17 cellular contexts compared by ENCODE assay signal in the genomic region with DNA sequence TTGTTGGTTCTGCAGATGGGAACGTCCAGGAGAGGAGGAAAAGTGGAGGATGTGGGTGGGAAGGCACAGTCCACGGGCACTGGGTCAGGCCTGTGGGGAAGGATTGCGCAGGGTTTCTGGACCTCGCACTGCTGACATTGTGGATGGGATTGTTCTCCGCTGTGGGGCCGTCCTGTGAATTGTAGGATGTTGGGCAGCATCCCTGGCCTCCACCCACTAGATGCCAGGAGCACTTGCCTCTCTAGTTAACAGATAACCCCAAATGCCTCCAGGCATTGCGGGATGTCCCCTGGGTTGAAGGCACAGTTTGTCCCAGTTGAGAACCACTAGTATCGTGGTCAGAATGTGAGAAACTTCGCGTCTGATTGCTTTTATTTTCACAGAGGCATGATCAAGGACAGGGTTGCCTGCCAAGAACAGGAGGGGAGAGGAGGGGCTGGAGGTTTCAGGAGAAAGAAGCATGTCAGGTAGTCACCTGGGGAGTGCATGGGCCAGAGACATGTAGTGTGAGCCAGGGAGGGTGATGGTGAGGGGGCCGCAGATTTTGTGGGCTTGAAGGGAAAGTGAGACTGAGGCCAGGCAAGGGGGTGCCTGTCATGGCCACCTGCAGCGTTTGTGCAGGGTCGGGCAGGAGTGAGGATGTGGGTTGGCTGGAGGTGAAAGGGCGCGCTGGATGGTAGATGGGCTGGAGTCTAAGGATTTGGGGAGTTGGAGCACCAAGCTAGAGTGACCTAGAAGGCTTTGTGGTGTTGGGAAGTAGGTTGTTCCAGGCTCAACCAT. TPM values are rescaled to one million over a fixed set of nuclear protein-coding genes. Genes with fewer than 3 reads are reported as not detected.
DNase-seq lines count a peak whose midpoint lies in the region; ATAC-seq and TF ChIP-seq lines count a peak whose summit lies in the region.
"Had no signal": no experiment of that assay in that cellular context is flagged by ENCODE, and none has a peak within 500 bp of the region (broad histone marks: within the 10 kb centered on the region; RNA-seq: fewer than 3 reads in every experiment).

No MANE protein-coding gene starts in this region.

- peak overlapping the region; percentile 68 for H2AK5ac ChIP-seq in neuronal stem cell (ENCODE audit: low read depth, low read length)

- no peak overlapping the region for H3K4me3 ChIP-seq in neuronal stem cell (ENCODE audit: low read length in 2 of 2)
- H3K4me3 ChIP-seq: coronary artery had no signal

- H2BK15ac ChIP-seq in neuronal stem cell (ENCODE audit: low read length), result no peak overlapping the region

- no peak overlapping the region for H4K8ac ChIP-seq in neuronal stem cell (ENCODE audit: low read depth, low read length)

- H3K36me3 ChIP-seq in neuronal stem cell (replicated peaks in 1 of 2; ENCODE audit: control insufficient read depth in 2 of 2, insufficient read depth in 2 of 2, low read length in 2 of 2), result peaks cover 4 to 14% of the 10 kb centered on the region in 2 donors

- peaks cover 10 to 22% of the 10 kb centered on the region in 2 donors for H3K4me1 ChIP-seq in neuronal stem cell (ENCODE audit: control insufficient read depth in 2 of 2, insufficient read depth in 1 of 2, low read depth in 1 of 2, low read length in 2 of 2)
- peaks cover 7% of the 10 kb centered on the region for H3K4me1 ChIP-seq in foreskin keratinocyte

- no peak overlapping the region for H2AFZ ChIP-seq in neuronal stem cell (ENCODE audit: low read length)
- H2AFZ ChIP-seq: parathyroid adenoma had no signal

- H3K4me2 ChIP-seq in neuronal stem cell (ENCODE audit: insufficient read depth, low read length, poor library complexity, severe bottlenecking), result no peak overlapping the region

- WGBS in neuronal stem cell (ENCODE audit: extremely low coverage in 2 of 2, insufficient read length in 2 of 2, insufficient replicate concordance in 1 of 2), 2 donors, result no CpG with 5 or more reads among the region's 15 CpGs

- H2BK5ac ChIP-seq in neuronal stem cell (ENCODE audit: low read length), result no peak overlapping the region

- H3K23ac ChIP-seq in neuronal stem cell (ENCODE audit: low read depth, low read length, poor library complexity), result no peak overlapping the region

- no peaks in the 10 kb centered on the region for H3K9me3 Mint-ChIP-seq in activated T-cell treated with anti-CD3 and anti-CD28 coated beads, Interleukin-2, amount 50 U/mL, for 24 hours
- H3K9me3 Mint-ChIP-seq in HFFc6 (no peaks in the 10 kb centered on the region), brain (peaks cover 0 to 8% (median 0%) of the 10 kb centered on the region in 5 experiments)
- H3K9me3 Mint-ChIP-seq: stimulated activated naive B cell treated with anti-CD40 and anti-IgM and Interleukin-4, amounts not matched to agents 10 μg/mL and 1 μg/mL and 100 μg/mL, for 72 hours had no signal

- H3K27ac Mint-ChIP-seq in activated T-cell treated with anti-CD3 and anti-CD28 coated beads, Interleukin-2, amount 50 U/mL, for 24 hours, result peak overlapping the region; percentile 16
- peak overlapping the region; percentile 19; the same call in 1 of the 2 replicates for H3K27ac Mint-ChIP-seq in HFFc6
- peak overlapping the region; percentile 41 to 93 (median 52) for H3K27ac Mint-ChIP-seq in brain
- H3K27ac Mint-ChIP-seq: stimulated activated naive B cell treated with anti-CD40 and anti-IgM and Interleukin-4, amounts not matched to agents 10 μg/mL and 1 μg/mL and 100 μg/mL, for 72 hours had no signal

- no peak overlapping the region for H3K14ac ChIP-seq in neuronal stem cell (ENCODE audit: low read length)

- peaks cover 14% of the 10 kb centered on the region for H3K79me1 ChIP-seq in neuronal stem cell (ENCODE audit: low read depth, low read length)

- H3K18ac ChIP-seq in neuronal stem cell (ENCODE audit: low read length), result peak overlapping the region; percentile 28

- no peaks in the 10 kb centered on the region for H3K9me3 ChIP-seq in neuronal stem cell (replicated peaks in 1 of 2; ENCODE audit: control insufficient read depth in 2 of 2, insufficient read depth in 1 of 2, low read depth in 1 of 2, low read length in 2 of 2)

- ATAC-seq in GM21786 (IDR thresholded peaks at IDR 0.05; ENCODE audit: unreplicated experiment) (no peak), foreskin keratinocyte (no peak)
- ATAC-seq: stimulated activated naive B cell treated with anti-CD40 and anti-IgM and Interleukin-4, amounts not matched to agents 10 μg/mL and 1 μg/mL and 100 μg/mL, for 72 hours had no signal

- H3K27me3 Mint-ChIP-seq in activated T-cell treated with anti-CD3 and anti-CD28 coated beads, Interleukin-2, amount 50 U/mL, for 24 hours, result no peaks in the 10 kb centered on the region
- H3K27me3 Mint-ChIP-seq in HFFc6 (ENCODE audit: insufficient read depth), result peaks cover 4% of the 10 kb centered on the region
- peaks cover 6% of the 10 kb centered on the region for H3K27me3 Mint-ChIP-seq in brain
- H3K27me3 Mint-ChIP-seq: stimulated activated naive B cell treated with anti-CD40 and anti-IgM and Interleukin-4, amounts not matched to agents 10 μg/mL and 1 μg/mL and 100 μg/mL, for 72 hours had no signal

- H3K4me1 Mint-ChIP-seq in activated T-cell treated with anti-CD3 and anti-CD28 coated beads, Interleukin-2, amount 50 U/mL, for 24 hours (ENCODE audit: low read depth), result peaks cover 39% of the 10 kb centered on the region
- H3K4me1 Mint-ChIP-seq in HFFc6 (ENCODE audit: low read depth) (peaks cover 40% of the 10 kb centered on the region), brain (peaks cover 47% of the 10 kb centered on the region)

- no peak overlapping the region for H3K4ac ChIP-seq in neuronal stem cell (ENCODE audit: low read length)

- H3K27me3 ChIP-seq in neuronal stem cell (ENCODE audit: control insufficient read depth in 3 of 3, insufficient read depth in 3 of 3, low read depth in 1 of 3, low read length in 3 of 3) (no peaks in the 10 kb centered on the region), foreskin keratinocyte (no peaks in the 10 kb centered on the region)

- no peak overlapping the region for H2BK12ac ChIP-seq in neuronal stem cell (ENCODE audit: low read length)

- no peak overlapping the region for H3K9ac ChIP-seq in neuronal stem cell (ENCODE audit: low read depth, low read length, poor library complexity)
- H3K9ac ChIP-seq: parathyroid adenoma had no signal

- H3K4me3 Mint-ChIP-seq in activated T-cell treated with anti-CD3 and anti-CD28 coated beads, Interleukin-2, amount 50 U/mL, for 24 hours, result no peak overlapping the region
- H3K4me3 Mint-ChIP-seq in HFFc6 (no peak overlapping the region), brain (peak overlapping the region in 4 of 5 experiments; percentile 11 to 92 (median 50))
- H3K4me3 Mint-ChIP-seq: stimulated activated naive B cell treated with anti-CD40 and anti-IgM and Interleukin-4, amounts not matched to agents 10 μg/mL and 1 μg/mL and 100 μg/mL, for 72 hours had no signal

- peaks cover 22% of the 10 kb centered on the region for H3K36me3 Mint-ChIP-seq in activated T-cell treated with anti-CD3 and anti-CD28 coated beads, Interleukin-2, amount 50 U/mL, for 24 hours (ENCODE audit: low read depth)
- H3K36me3 Mint-ChIP-seq in HFFc6 (ENCODE audit: low read depth) (peaks cover 4% of the 10 kb centered on the region), brain (no peaks in the 10 kb centered on the region)

- H3K27ac ChIP-seq in neuronal stem cell (replicated peaks; ENCODE audit: low read length) (no peak overlapping the region), foreskin keratinocyte (no peak overlapping the region)
- H3K27ac ChIP-seq: coronary artery, parathyroid adenoma had no signal

- H4K91ac ChIP-seq in neuronal stem cell (ENCODE audit: low read depth, low read length, poor library complexity), result no peak overlapping the region

- H2BK120ac ChIP-seq in neuronal stem cell (ENCODE audit: low read depth, low read length), result no peak overlapping the region

- TF ChIP-seq CTCF in HFFc6 (IDR thresholded peaks at IDR 0.05), result no peak
- no peak for TF ChIP-seq CTCF in brain (conservative IDR thresholded peaks at IDR 0.05)
- no peak for TF ChIP-seq CTCF in foreskin keratinocyte (conservative IDR thresholded peaks at IDR 0.05)

- no peak for DNase-seq in activated T-cell treated with anti-CD3 and anti-CD28 coated beads, Interleukin-2, amount 50 U/mL, for 24 hours
- DNase-seq in activated T-cell treated with anti-CD3 and anti-CD28 coated beads for 4 hours (no peak), HFFc6 (no peak), neuronal stem cell (ENCODE audit: low spot score) (no peak), NCI-H82 treated with DMSO at 0.1 percent for 48 hours (lab: John Stamatoyannopoulos, UW; ENCODE audit: unreplicated experiment) (no peak), foreskin keratinocyte (no peak)
- DNase-seq: activated T-cell treated with anti-CD3 and anti-CD28 coated beads, Interleukin-2, amount 50 U/mL, for 1 hour; Kasumi-1; NCI-H1417; NK-92 treated with Interleukin-12 subunit alpha and Interleukin-12 subunit beta, amount 100 ng/mL, for 24 hours; stimulated activated naive B cell treated with anti-CD40 and anti-IgM and Interleukin-4, amounts not matched to agents 10 μg/mL and 1 μg/mL and 100 μg/mL, for 72 hours; T-helper 9 cell had no signal

RNA-seq across cellular contexts. Expression of a gene that starts 3.2 kb away (rescaled TPM):
- 10 to 100 TPM in 2 of 6 experiments, 1 to 10 TPM in 4; 8.6 to 11.3 (median 9.5) TPM for total RNA-seq in HFFc6 (2021; fragmentation: NEBNext Ultra II Directional; extraction: Animal tissue kit (Norgen Biotek cat#: 25700))
- polyA plus RNA-seq in brain (ENCODE audit: insufficient read depth, low read depth, low replicate concordance), result 6.5 TPM
- 8.4 TPM for polyA plus RNA-seq in neuronal stem cell (2013, experiment 1 of 2)
- 8.7 TPM for polyA plus RNA-seq in neuronal stem cell (2013, experiment 2 of 2)
- 3.9 and 4.4 TPM in 2 replicates for total RNA-seq in foreskin keratinocyte
- 3.5 and 4.8 TPM in 2 replicates for polyA plus RNA-seq in foreskin keratinocyte

RNA-seq across cellular contexts. Expression of a gene that starts 5.3 kb away (rescaled TPM):
- 10 to 100 TPM; 53.3 to 72.0 (median 61.3) TPM for total RNA-seq in HFFc6 (2021; fragmentation: NEBNext Ultra II Directional; extraction: Animal tissue kit (Norgen Biotek cat#: 25700))
- polyA plus RNA-seq in brain (ENCODE audit: insufficient read depth, low read depth, low replicate concordance), result 95.6 TPM
- 117 TPM for polyA plus RNA-seq in neuronal stem cell (2013, experiment 1 of 2)
- 115 TPM for polyA plus RNA-seq in neuronal stem cell (2013, experiment 2 of 2)
- total RNA-seq in foreskin keratinocyte, result 20.7 and 22.4 TPM in 2 replicates
- 31.1 and 33.2 TPM in 2 replicates for polyA plus RNA-seq in foreskin keratinocyte

RNA-seq across cellular contexts. Expression of a gene that starts 8.6 kb away (rescaled TPM):
- 10 to 100 TPM; 47.7 to 59.9 (median 51.9) TPM for total RNA-seq in HFFc6 (2021; fragmentation: NEBNext Ultra II Directional; extraction: Animal tissue kit (Norgen Biotek cat#: 25700))
- polyA plus RNA-seq in brain (ENCODE audit: insufficient read depth, low read depth, low replicate concordance) (2.6 TPM), foreskin keratinocyte (0.01 TPM in 1 of 2 replicates, not detected in the other)
- 0.89 TPM for polyA plus RNA-seq in neuronal stem cell (2013, experiment 1 of 2)
- polyA plus RNA-seq in neuronal stem cell (2013, experiment 2 of 2), result 0.94 TPM
- total RNA-seq in foreskin keratinocyte, result not detected in 2 replicates

RNA-seq across cellular contexts. Expression of a gene that starts 15.1 kb away (rescaled TPM):
- total RNA-seq in HFFc6 (2021; fragmentation: NEBNext Ultra II Directional; extraction: Animal tissue kit (Norgen Biotek cat#: 25700)), result not detected
- 3.1 TPM for polyA plus RNA-seq in brain (ENCODE audit: insufficient read depth, low read depth, low replicate concordance)
- polyA plus RNA-seq in neuronal stem cell (2013, experiment 1 of 2), result 2.1 TPM
- 2.3 TPM for polyA plus RNA-seq in neuronal stem cell (2013, experiment 2 of 2)
- total RNA-seq in foreskin keratinocyte, result not detected in 2 replicates
- polyA plus RNA-seq in foreskin keratinocyte, result not detected in 2 replicates
- total RNA-seq: urinary bladder had no signal

RNA-seq across cellular contexts. Expression of a gene that starts 18.2 kb away (rescaled TPM):
- 10 to 100 TPM; 60.1 to 81.4 (median 66.8) TPM for total RNA-seq in HFFc6 (2021; fragmentation: NEBNext Ultra II Directional; extraction: Animal tissue kit (Norgen Biotek cat#: 25700))
- polyA plus RNA-seq in brain (ENCODE audit: insufficient read depth, low read depth, low replicate concordance), result 43.8 TPM
- 26.8 TPM for polyA plus RNA-seq in neuronal stem cell (2013, experiment 1 of 2)
- 26.2 TPM for polyA plus RNA-seq in neuronal stem cell (2013, experiment 2 of 2)
- total RNA-seq in foreskin keratinocyte, result 58.2 and 59.0 TPM in 2 replicates
- 76.4 and 81.3 TPM in 2 replicates for polyA plus RNA-seq in foreskin keratinocyte

Comparison
In these comparisons a context has a peak if more than half of its experiments do, and no peak if none do; other contexts are left out.
1. H3K4me3 Mint-ChIP-seq: peak in brain (4 of 5); none in activated T-cell treated with anti-CD3 and anti-CD28 coated beads, Interleukin-2, amount 50 U/mL, for 24 hours (single experiment) and HFFc6 (single experiment).
2. RNA of a gene that starts 8.6 kb away (total RNA-seq): 47.7 to 59.9 TPM in HFFc6; not detected in foreskin keratinocyte; every median in the first group is over 10 times any median in the second.
3. Peak in every context shown above with its lines, with median percentiles within 50 percentile points of each other: H3K27ac Mint-ChIP-seq.